ENCODE assay signal across 11 cellular contexts in genomic region chr22:29079218-29079901, GRCh38. TPM values are rescaled to one million over a fixed set of nuclear protein-coding genes. Genes with fewer than 3 reads are reported as not detected.
DNase-seq lines count a peak whose midpoint lies in the region; ATAC-seq lines count a peak whose summit lies in the region.
"Had no signal": no experiment of that assay in that cellular context is flagged by ENCODE, and none has a peak within 500 bp of the region (broad histone marks: within the 10 kb centered on the region; RNA-seq: fewer than 3 reads in every experiment).

No MANE protein-coding gene starts in this region.

- peak overlapping the region; percentile 53 for H3K4me3 ChIP-seq in SK-N-MC

- H3K9me3 ChIP-seq in SK-N-MC (ENCODE audit: low read depth, low read length): no peaks in the 10 kb centered on the region

- no peaks in the 10 kb centered on the region for H3K36me3 ChIP-seq in SK-N-MC (ENCODE audit: insufficient read depth, low read length)

- peak overlapping the region; percentile 33 for H3K9ac ChIP-seq in SK-N-MC (ENCODE audit: insufficient read length)

- DNase-seq in DMS153 treated with DMSO at 0.1 percent for 48 hours (lab: John Stamatoyannopoulos, UW; ENCODE audit: unreplicated experiment) (peak; percentile 95), NCI-H146 (lab: John Stamatoyannopoulos, UW) (peak; percentile 65), SK-N-MC (ENCODE audit: low read depth, low spot score) (peak; percentile 85), myocyte (ENCODE audit: low read depth) (peak; percentile 98)
- no peak for DNase-seq in stimulated activated naive CD4-positive, alpha-beta T cell treated with Interleukin-2 at 50 U/mL for 16 hours (lab: John Stamatoyannopoulos, UW)
- no peak for DNase-seq in activated naive CD4-positive, alpha-beta T cell (lab: John Stamatoyannopoulos, UW)
- DNase-seq in stimulated activated CD4-positive, alpha-beta T cell treated with anti-CD3 and anti-CD28 coated beads, Interleukin-4, amount 100 ng/mL, for 24 hours: no peak
- DNase-seq: activated CD8-positive, alpha-beta memory T cell treated with anti-CD3 and anti-CD28 coated beads, Interleukin-2, amount 50 U/mL, for 4 hours; EL; substantia nigra had no signal

- no peak for ATAC-seq in GM18519 (IDR thresholded peaks at IDR 0.05; ENCODE audit: low FRiP score, unreplicated experiment)

- peak overlapping the region; percentile 96 for H3K27ac ChIP-seq in SK-N-MC

RNA-seq across cellular contexts. Expression of gene KREMEN1, which starts 6.5 kb away (rescaled TPM):
- 78.1 and 84.1 TPM in 2 replicates for total RNA-seq in myocyte
- polyA plus RNA-seq in myocyte (2012): 34.6 TPM

RNA-seq across cellular contexts. Expression of gene C22orf31, which starts 17.7 kb away (rescaled TPM):
- not detected in 2 replicates for total RNA-seq in myocyte
- polyA plus RNA-seq in myocyte (2012): not detected

Comparison
In these comparisons a context has a peak if more than half of its experiments do, and no peak if none do; other contexts are left out.
1. DNase-seq: peak in DMS153 treated with DMSO at 0.1 percent for 48 hours (single experiment), NCI-H146 (single experiment), SK-N-MC (single experiment) and myocyte (single experiment); none in stimulated activated naive CD4-positive, alpha-beta T cell treated with Interleukin-2 at 50 U/mL for 16 hours (single experiment), activated naive CD4-positive, alpha-beta T cell (0 of 4) and stimulated activated CD4-positive, alpha-beta T cell treated with anti-CD3 and anti-CD28 coated beads, Interleukin-4, amount 100 ng/mL, for 24 hours (single experiment).